Comparison of ENCODE assay signal across 1 cellular context in the genomic region with DNA sequence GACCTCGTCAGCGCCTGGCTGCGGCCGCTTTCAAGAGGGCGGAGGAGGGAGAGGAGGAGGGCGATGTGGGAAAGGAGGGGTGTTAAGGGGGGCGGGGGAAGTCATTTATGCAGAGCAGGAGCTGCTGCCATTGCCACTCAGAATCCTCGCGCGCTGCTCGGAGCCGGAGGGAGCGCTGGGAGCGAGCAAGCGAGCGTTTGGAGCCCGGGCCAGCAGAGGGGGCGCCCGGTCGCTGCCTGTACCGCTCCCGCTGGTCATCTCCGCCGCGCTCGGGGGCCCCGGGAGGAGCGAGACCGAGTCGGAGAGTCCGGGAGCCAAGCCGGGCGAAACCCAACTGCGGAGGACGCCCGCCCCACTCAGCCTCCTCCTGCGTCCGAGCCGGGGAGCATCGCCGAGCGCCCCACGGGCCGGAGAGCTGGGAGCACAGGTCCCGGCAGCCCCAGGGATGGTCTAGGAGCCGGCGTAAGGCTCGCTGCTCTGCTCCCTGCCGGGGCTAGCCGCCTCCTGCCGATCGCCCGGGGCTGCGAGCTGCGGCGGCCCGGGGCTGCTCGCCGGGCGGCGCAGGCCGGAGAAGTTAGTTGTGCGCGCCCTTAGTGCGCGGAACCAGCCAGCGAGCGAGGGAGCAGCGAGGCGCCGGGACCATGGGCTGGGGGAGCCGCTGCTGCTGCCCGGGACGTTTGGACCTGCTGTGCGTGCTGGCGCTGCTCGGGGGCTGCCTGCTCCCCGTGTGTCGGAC.
TF ChIP-seq lines count a peak whose summit lies in the region.

Gene PCSK5 (plus strand): TSS at position 133 of the 736 bp plus-strand sequence. CDS start 509 bp downstream, at position 642.

TF ChIP-seq in K562, 482 proteins besides CTCF, POLR2A, EP300 and RAD21 (continued from another document):
- peak; percentile 86 for TF ChIP-seq ZNF263 (CRISPR knock-in tag; IDR thresholded peaks at IDR 0.05; ENCODE audit: borderline replicate concordance)
- no peak for TF ChIP-seq HMGXB4 (CRISPR knock-in tag; IDR thresholded peaks at IDR 0.05)
- TF ChIP-seq SOX6 (IDR thresholded peaks at IDR 0.05): no peak
TF ChIP-seq in K562: peak in this region for 3.
